ENCODE assay signal across 8 cellular contexts in genomic region chrX:154437398-154437752, GRCh38. TPM values are rescaled to one million over a fixed set of nuclear protein-coding genes. Genes with fewer than 3 reads are reported as not detected.
DNase-seq lines count a peak whose midpoint lies in the region; ATAC-seq and TF ChIP-seq lines count a peak whose summit lies in the region.

No MANE protein-coding gene starts in this region.

- no peaks in the 10 kb centered on the region for H3K27me3 ChIP-seq in right atrium auricular region
- H3K27me3 ChIP-seq in spleen (replicated peaks in 1 of 7): no peaks in the 10 kb centered on the region

- peaks cover 15% of the 10 kb centered on the region; the same call in 1 of the 2 replicates for H3K4me1 Mint-ChIP-seq in HFFc6 (ENCODE audit: low read depth)
- H3K4me1 Mint-ChIP-seq in WTC11: peaks cover 12% of the 10 kb centered on the region

- POLR2A ChIA-PET in WTC11 (lab: Charles Lee): no interaction called here

- DNase-seq in HFFc6: no peak
- DNase-seq in WTC11 (ENCODE audit: low spot score): no peak
- DNase-seq in right atrium auricular region (ENCODE audit: low spot score): no peak
- no peak for DNase-seq in spleen
- no peak for DNase-seq in NCI-H446 treated with DMSO at 0.1 percent for 48 hours (lab: John Stamatoyannopoulos, UW)
- no peak for DNase-seq in SW480 (ENCODE audit: low spot score)

- H3K27me3 Mint-ChIP-seq in HFFc6 (ENCODE audit: insufficient read depth): no peaks in the 10 kb centered on the region; the same call in 1 of the 2 replicates
- no peaks in the 10 kb centered on the region for H3K27me3 Mint-ChIP-seq in WTC11 (ENCODE audit: low read depth)

- H3K9me3 Mint-ChIP-seq in HFFc6 (no peaks in the 10 kb centered on the region), WTC11 (no peaks in the 10 kb centered on the region)

- H3K4me3 ChIP-seq in right atrium auricular region (peak overlapping the region; percentile 66 to 71), spleen (peak overlapping the region; percentile 61 to 93 (median 76))

- H3K4me3 Mint-ChIP-seq in HFFc6 (peak overlapping the region; percentile 94), WTC11 (peak overlapping the region; percentile 83)

- TF ChIP-seq CTCF in HFFc6 (IDR thresholded peaks at IDR 0.05) (no peak), WTC11 (IDR thresholded peaks at IDR 0.05) (no peak), right atrium auricular region (IDR thresholded peaks at IDR 0.05) (no peak), spleen (IDR thresholded peaks at IDR 0.05 in 8 of 11, conservative IDR thresholded peaks at IDR 0.05 in 3 of 11) (no peak)

- ATAC-seq in WTC11: no peak
- no peak for ATAC-seq in GM21367 (IDR thresholded peaks at IDR 0.05; ENCODE audit: unreplicated experiment)
- ATAC-seq in GM21515 (IDR thresholded peaks at IDR 0.05; ENCODE audit: unreplicated experiment): no peak

- H3K27ac ChIP-seq in right atrium auricular region: peak overlapping the region; percentile 85 to 89
- H3K27ac ChIP-seq in spleen: peak overlapping the region; percentile 60 to 95 (median 90)

- H3K4me1 ChIP-seq in right atrium auricular region: peaks cover 0 to 15% of the 10 kb centered on the region in 2 donors
- peaks cover 4 to 55% (median 17%) of the 10 kb centered on the region in 6 donors for H3K4me1 ChIP-seq in spleen

- WGBS in spleen, 5 donors: 0 to 50% (median 1%) methylated on average over 8 to 35 of the region's 35 CpGs

- intact Hi-C loops in spleen (cut with DNase I; ENCODE audit: low total_unique reads): no loop called here

- no peak for TF ChIP-seq POLR2A in spleen (IDR thresholded peaks at IDR 0.05)

- H3K36me3 ChIP-seq in right atrium auricular region (peaks cover 30% of the 10 kb centered on the region), spleen (peaks cover 0 to 77% (median 26%) of the 10 kb centered on the region in 6 donors)

- H3K9me3 ChIP-seq in right atrium auricular region (no peaks in the 10 kb centered on the region), spleen (no peaks in the 10 kb centered on the region)

- peak overlapping the region; percentile 82 for H3K27ac Mint-ChIP-seq in HFFc6
- H3K27ac Mint-ChIP-seq in WTC11: no peak overlapping the region

- CTCF ChIA-PET in WTC11 (lab: Charles Lee): no interaction called here

- peaks cover 8% of the 10 kb centered on the region for H3K36me3 Mint-ChIP-seq in HFFc6 (ENCODE audit: low read depth)
- peaks cover 21% of the 10 kb centered on the region for H3K36me3 Mint-ChIP-seq in WTC11

TF ChIP-seq in WTC11, 78 proteins besides CTCF, POLR2A, EP300 and RAD21:
- TF ChIP-seq ATF1 (CRISPR knock-in tag; IDR thresholded peaks at IDR 0.05) (no peak), IRF2 (CRISPR knock-in tag; IDR thresholded peaks at IDR 0.05; ENCODE audit: borderline replicate concordance, low read depth) (no peak)
TF ChIP-seq in WTC11: peak in this region for 0.

RNA-seq across cellular contexts. Expression of gene GDI1, which starts 0.4 kb away (rescaled TPM):
- total RNA-seq in HFFc6 (2021; fragmentation: NEBNext Ultra II Directional; extraction: Animal tissue kit (Norgen Biotek cat#: 25700)): 100 to 1,000 TPM; 144 to 154 (median 147) TPM
- total RNA-seq in WTC11 (2021) (106 to 108 TPM (median 108 TPM) in 3 replicates), right atrium auricular region (100 to 1,000 TPM in 1 of 2 donors, 10 to 100 TPM in 1; 73.8 to 116 TPM), spleen (100 to 1,000 TPM in 6 of 7 donors, 10 to 100 TPM in 1; 88.7 to 137 (median 111) TPM)
- polyA plus RNA-seq in spleen: 100 to 1,000 TPM in 2 of 3 donors, 10 to 100 TPM in 1; 56.2 to 125 (median 107) TPM

RNA-seq across cellular contexts. Expression of gene FAM50A, which starts 6.6 kb away (rescaled TPM):
- 100 to 1,000 TPM in 1 of 6 experiments, 10 to 100 TPM in 5; 77.3 to 103 (median 86.9) TPM for total RNA-seq in HFFc6 (2021; fragmentation: NEBNext Ultra II Directional; extraction: Animal tissue kit (Norgen Biotek cat#: 25700))
- total RNA-seq in WTC11 (2021) (50.2 to 51.8 TPM (median 51.1 TPM) in 3 replicates), right atrium auricular region (10 to 100 TPM; 24.3 to 41.7 TPM), spleen (10 to 100 TPM; 30.3 to 53.9 (median 45.5) TPM)
- polyA plus RNA-seq in spleen: 100 to 1,000 TPM in 1 of 3 donors, 10 to 100 TPM in 2; 65.7 to 123 (median 99.4) TPM

RNA-seq across cellular contexts. Expression of gene ATP6AP1, which starts 8.9 kb away (rescaled TPM):
- 100 to 1,000 TPM; 107 to 154 (median 123) TPM for total RNA-seq in HFFc6 (2021; fragmentation: NEBNext Ultra II Directional; extraction: Animal tissue kit (Norgen Biotek cat#: 25700))
- total RNA-seq in WTC11 (2021) (43.9 to 46.0 TPM (median 44.8 TPM) in 3 replicates), right atrium auricular region (10 to 100 TPM; 50.3 to 77.7 TPM), spleen (100 to 1,000 TPM in 3 of 7 donors, 10 to 100 TPM in 4; 80.3 to 127 (median 99.9) TPM)
- polyA plus RNA-seq in spleen: 10 to 100 TPM; 34.2 to 62.3 (median 44.1) TPM

RNA-seq across cellular contexts. Expression of gene PLXNA3, which starts 20.7 kb away (rescaled TPM):
- 10 to 100 TPM; 66.2 to 98.7 (median 79.8) TPM for total RNA-seq in HFFc6 (2021; fragmentation: NEBNext Ultra II Directional; extraction: Animal tissue kit (Norgen Biotek cat#: 25700))
- 26.6 to 33.1 TPM (median 31.4 TPM) in 3 replicates for total RNA-seq in WTC11 (2021)
- total RNA-seq in right atrium auricular region: 1 to 10 TPM; 5.9 to 7.1 TPM
- total RNA-seq in spleen: 10 to 100 TPM in 6 of 7 donors, 1 to 10 TPM in 1; 9.1 to 46.8 (median 27.2) TPM
- polyA plus RNA-seq in spleen: 10 to 100 TPM in 1 of 3 donors, 1 to 10 TPM in 2; 2.5 to 11.6 (median 4.1) TPM

RNA-seq across cellular contexts. Expression of gene TAFAZZIN, which starts 26.0 kb away (rescaled TPM):
- total RNA-seq in HFFc6 (2021; fragmentation: NEBNext Ultra II Directional; extraction: Animal tissue kit (Norgen Biotek cat#: 25700)): 10 to 100 TPM; 13.0 to 17.3 (median 15.1) TPM
- total RNA-seq in WTC11 (2021) (43.5 to 48.6 TPM (median 44.5 TPM) in 3 replicates), right atrium auricular region (10 to 100 TPM; 24.8 to 28.9 TPM), spleen (100 to 1,000 TPM in 1 of 7 donors, 10 to 100 TPM in 6; 70.1 to 107 (median 76.3) TPM)
- 100 to 1,000 TPM in 2 of 3 donors, 10 to 100 TPM in 1; 65.7 to 135 (median 115) TPM for polyA plus RNA-seq in spleen
